In genomic region chr14:49999216-49999761, GRCh38 we compare ENCODE assay signal across 8 cellular contexts.
DNase-seq lines count a peak whose midpoint lies in the region; ATAC-seq, FAIRE-seq and TF ChIP-seq lines count a peak whose summit lies in the region.

No MANE protein-coding gene starts in this region.

- H3K4me1 ChIP-seq in BLaER1 = peaks cover 54% of the 10 kb centered on the region
- peaks cover 55% of the 10 kb centered on the region for H3K4me1 ChIP-seq in astrocyte (ENCODE audit: insufficient read depth, low read length)

- H3K27me3 ChIP-seq in BLaER1 = no peaks in the 10 kb centered on the region
- H3K27me3 ChIP-seq in astrocyte (ENCODE audit: insufficient read depth, low read length) = no peaks in the 10 kb centered on the region

- ATAC-seq in GM19452 (IDR thresholded peaks at IDR 0.05; ENCODE audit: unreplicated experiment) (peak; percentile 49), HG03521 (IDR thresholded peaks at IDR 0.05; ENCODE audit: unreplicated experiment) (peak; percentile 41)

- FAIRE-seq in astrocyte (lab: Jason Lieb, UNC) = no peak

- H4K20me1 ChIP-seq in BLaER1 (no peaks in the 10 kb centered on the region), astrocyte (ENCODE audit: insufficient read depth, low read length) (no peaks in the 10 kb centered on the region)

- H3K9me3 ChIP-seq in BLaER1 = no peaks in the 10 kb centered on the region
- no peaks in the 10 kb centered on the region for H3K9me3 ChIP-seq in astrocyte (ENCODE audit: insufficient read depth, low read depth, low read length)

- H3K4me3 Mint-ChIP-seq in astrocyte (ENCODE audit: unreplicated experiment) = no peak overlapping the region

- H3K4me1 Mint-ChIP-seq in astrocyte (ENCODE audit: low read depth, unreplicated experiment) = peaks cover 47% of the 10 kb centered on the region

- H3K27ac ChIP-seq in BLaER1 (peak overlapping the region; percentile 72; the same call in 1 of the 2 replicates), astrocyte (ENCODE audit: low read depth, low read length) (peak overlapping the region; percentile 96)

- no peak overlapping the region for H3K4me3 ChIP-seq in BLaER1
- no peak overlapping the region for H3K4me3 ChIP-seq in astrocyte (ENCODE audit: insufficient read depth, low read depth, low read length)

- H3K9ac ChIP-seq in BLaER1 = 0 out of 2 replicates have a peak overlapping the region, but pooled peaks have one; percentile 1
- H3K9ac ChIP-seq in astrocyte (ENCODE audit: low read length) = peak overlapping the region; percentile 78

- peak overlapping the region; percentile 81 for H3K27ac Mint-ChIP-seq in astrocyte (ENCODE audit: unreplicated experiment)

- TF ChIP-seq CTCF in astrocyte (IDR thresholded peaks at IDR 0.05; ENCODE audit: insufficient read depth, low read depth, low read length) = no peak

- peak overlapping the region; percentile 76 for H3K4me2 ChIP-seq in BLaER1
- H3K4me2 ChIP-seq in astrocyte (ENCODE audit: low read length) = peak overlapping the region; percentile 80

- no peaks in the 10 kb centered on the region for H3K9me3 Mint-ChIP-seq in astrocyte (ENCODE audit: unreplicated experiment)

- H3K79me2 ChIP-seq in astrocyte (ENCODE audit: insufficient read depth, low read length) = no peaks in the 10 kb centered on the region

- no peaks in the 10 kb centered on the region for H3K36me3 Mint-ChIP-seq in astrocyte (ENCODE audit: low read depth, unreplicated experiment)

- peak; percentile 33 to 98 (median 61) for DNase-seq in T-helper 2 cell
- peak; percentile 86 for DNase-seq in astrocyte (ENCODE audit: low read depth)
- DNase-seq in islet precursor cell = peak; percentile 99
- DNase-seq in stimulated activated CD4-positive, alpha-beta T cell treated with anti-CD3 and anti-CD28 coated beads, Interleukin-4, amount 100 ng/mL, for 1 hour = peak; percentile 53
- no peak for DNase-seq in NCI-H526 (lab: John Stamatoyannopoulos, UW)

- H3K27me3 Mint-ChIP-seq in astrocyte (ENCODE audit: low read depth, unreplicated experiment) = peaks cover 2% of the 10 kb centered on the region

- H3K36me3 ChIP-seq in BLaER1 (no peaks in the 10 kb centered on the region), astrocyte (ENCODE audit: insufficient read depth, low read length) (no peaks in the 10 kb centered on the region)

- H2AFZ ChIP-seq in astrocyte (ENCODE audit: low read depth, low read length) = no peak overlapping the region

Comparison
In these comparisons a context has a peak if more than half of its experiments do, and no peak if none do; other contexts are left out.
1. DNase-seq: peak in T-helper 2 cell (5 of 5), astrocyte (single experiment), islet precursor cell (single experiment) and stimulated activated CD4-positive, alpha-beta T cell treated with anti-CD3 and anti-CD28 coated beads, Interleukin-4, amount 100 ng/mL, for 1 hour (single experiment); none in NCI-H526 (0 of 2).